Comparison of ENCODE assay signal across 1 cellular context in the genomic region with DNA sequence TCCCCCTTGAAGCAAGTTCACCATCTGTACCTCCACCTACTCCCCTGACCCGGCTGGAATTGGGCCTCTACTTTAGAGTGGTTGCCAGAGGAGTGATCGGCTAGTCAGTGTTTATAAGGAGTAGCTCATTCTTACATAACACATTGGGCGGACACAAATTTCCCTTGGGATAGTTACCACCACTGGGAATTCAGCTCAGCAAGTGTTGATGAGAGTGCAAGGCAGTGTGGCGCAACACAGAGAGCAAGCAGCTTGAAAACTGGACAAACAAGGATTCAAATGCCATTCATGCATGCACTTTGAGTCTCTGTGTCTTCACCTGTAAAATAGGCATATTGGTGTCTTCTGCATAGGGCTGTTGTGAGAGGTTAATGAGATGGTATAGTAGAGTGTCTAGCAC.
TF ChIP-seq lines count a peak whose summit lies in the region.

No MANE protein-coding gene starts in this region.

TF ChIP-seq in HepG2, 621 proteins besides CTCF, POLR2A, EP300 and RAD21 (continued from another document):
- TF ChIP-seq, protein P1, sequence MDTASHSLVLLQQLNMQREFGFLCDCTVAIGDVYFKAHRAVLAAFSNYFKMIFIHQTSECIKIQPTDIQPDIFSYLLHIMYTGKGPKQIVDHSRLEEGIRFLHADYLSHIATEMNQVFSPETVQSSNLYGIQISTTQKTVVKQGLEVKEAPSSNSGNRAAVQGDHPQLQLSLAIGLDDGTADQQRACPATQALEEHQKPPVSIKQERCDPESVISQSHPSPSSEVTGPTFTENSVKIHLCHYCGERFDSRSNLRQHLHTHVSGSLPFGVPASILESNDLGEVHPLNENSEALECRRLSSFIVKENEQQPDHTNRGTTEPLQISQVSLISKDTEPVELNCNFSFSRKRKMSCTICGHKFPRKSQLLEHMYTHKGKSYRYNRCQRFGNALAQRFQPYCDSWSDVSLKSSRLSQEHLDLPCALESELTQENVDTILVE (CRISPR knock-in tag; IDR thresholded peaks at IDR 0.05), result no peak
- no peak for TF ChIP-seq MEIS1 (CRISPR knock-in tag; IDR thresholded peaks at IDR 0.05; ENCODE audit: borderline replicate concordance)
- TF ChIP-seq FOSL1 (CRISPR knock-in tag; IDR thresholded peaks at IDR 0.05; ENCODE audit: borderline replicate concordance), result no peak
- no peak for TF ChIP-seq GTF3A (CRISPR knock-in tag; conservative IDR thresholded peaks at IDR 0.05)
- TF ChIP-seq, protein P2, sequence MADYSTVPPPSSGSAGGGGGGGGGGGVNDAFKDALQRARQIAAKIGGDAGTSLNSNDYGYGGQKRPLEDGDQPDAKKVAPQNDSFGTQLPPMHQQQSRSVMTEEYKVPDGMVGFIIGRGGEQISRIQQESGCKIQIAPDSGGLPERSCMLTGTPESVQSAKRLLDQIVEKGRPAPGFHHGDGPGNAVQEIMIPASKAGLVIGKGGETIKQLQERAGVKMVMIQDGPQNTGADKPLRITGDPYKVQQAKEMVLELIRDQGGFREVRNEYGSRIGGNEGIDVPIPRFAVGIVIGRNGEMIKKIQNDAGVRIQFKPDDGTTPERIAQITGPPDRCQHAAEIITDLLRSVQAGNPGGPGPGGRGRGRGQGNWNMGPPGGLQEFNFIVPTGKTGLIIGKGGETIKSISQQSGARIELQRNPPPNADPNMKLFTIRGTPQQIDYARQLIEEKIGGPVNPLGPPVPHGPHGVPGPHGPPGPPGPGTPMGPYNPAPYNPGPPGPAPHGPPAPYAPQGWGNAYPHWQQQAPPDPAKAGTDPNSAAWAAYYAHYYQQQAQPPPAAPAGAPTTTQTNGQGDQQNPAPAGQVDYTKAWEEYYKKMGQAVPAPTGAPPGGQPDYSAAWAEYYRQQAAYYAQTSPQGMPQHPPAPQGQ (CRISPR knock-in tag; IDR thresholded peaks at IDR 0.05; ENCODE audit: borderline replicate concordance), result no peak
- TF ChIP-seq, protein P3, sequence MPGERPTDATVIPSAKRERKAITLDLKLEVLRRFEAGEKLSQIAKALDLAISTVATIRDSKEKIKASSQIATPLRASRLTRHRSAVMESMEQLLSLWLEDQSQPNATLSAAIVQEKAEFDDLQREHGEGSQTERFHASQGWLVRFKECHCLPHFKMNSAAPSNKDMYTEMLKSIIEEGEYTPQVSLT (CRISPR knock-in tag; IDR thresholded peaks at IDR 0.05; ENCODE audit: borderline replicate concordance, low read depth), result no peak
- TF ChIP-seq HOXA3 (CRISPR knock-in tag; IDR thresholded peaks at IDR 0.05), result no peak
- TF ChIP-seq CBFB (CRISPR knock-in tag; IDR thresholded peaks at IDR 0.05), result no peak
- no peak for TF ChIP-seq SNRNP70 (IDR thresholded peaks at IDR 0.05; ENCODE audit: low read depth, low read length)
- TF ChIP-seq NR3C1 (CRISPR knock-in tag; IDR thresholded peaks at IDR 0.05), result no peak
- TF ChIP-seq, protein P4, sequence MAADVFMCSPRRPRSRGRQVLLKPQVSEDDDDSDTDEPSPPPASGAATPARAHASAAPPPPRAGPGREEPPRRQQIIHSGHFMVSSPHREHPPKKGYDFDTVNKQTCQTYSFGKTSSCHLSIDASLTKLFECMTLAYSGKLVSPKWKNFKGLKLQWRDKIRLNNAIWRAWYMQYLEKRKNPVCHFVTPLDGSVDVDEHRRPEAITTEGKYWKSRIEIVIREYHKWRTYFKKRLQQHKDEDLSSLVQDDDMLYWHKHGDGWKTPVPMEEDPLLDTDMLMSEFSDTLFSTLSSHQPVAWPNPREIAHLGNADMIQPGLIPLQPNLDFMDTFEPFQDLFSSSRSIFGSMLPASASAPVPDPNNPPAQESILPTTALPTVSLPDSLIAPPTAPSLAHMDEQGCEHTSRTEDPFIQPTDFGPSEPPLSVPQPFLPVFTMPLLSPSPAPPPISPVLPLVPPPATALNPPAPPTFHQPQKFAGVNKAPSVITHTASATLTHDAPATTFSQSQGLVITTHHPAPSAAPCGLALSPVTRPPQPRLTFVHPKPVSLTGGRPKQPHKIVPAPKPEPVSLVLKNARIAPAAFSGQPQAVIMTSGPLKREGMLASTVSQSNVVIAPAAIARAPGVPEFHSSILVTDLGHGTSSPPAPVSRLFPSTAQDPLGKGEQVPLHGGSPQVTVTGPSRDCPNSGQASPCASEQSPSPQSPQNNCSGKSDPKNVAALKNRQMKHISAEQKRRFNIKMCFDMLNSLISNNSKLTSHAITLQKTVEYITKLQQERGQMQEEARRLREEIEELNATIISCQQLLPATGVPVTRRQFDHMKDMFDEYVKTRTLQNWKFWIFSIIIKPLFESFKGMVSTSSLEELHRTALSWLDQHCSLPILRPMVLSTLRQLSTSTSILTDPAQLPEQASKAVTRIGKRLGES (CRISPR knock-in tag; IDR thresholded peaks at IDR 0.05; ENCODE audit: borderline replicate concordance), result no peak
- TF ChIP-seq ZNF720 (CRISPR knock-in tag; IDR thresholded peaks at IDR 0.05), result no peak
- TF ChIP-seq ZNF124 (CRISPR knock-in tag; IDR thresholded peaks at IDR 0.05), result no peak
- no peak for TF ChIP-seq ZKSCAN1 (IDR thresholded peaks at IDR 0.05; ENCODE audit: low read length)
- TF ChIP-seq YEATS2 (CRISPR knock-in tag; IDR thresholded peaks at IDR 0.05; ENCODE audit: borderline replicate concordance), result no peak
- TF ChIP-seq, protein P5, sequence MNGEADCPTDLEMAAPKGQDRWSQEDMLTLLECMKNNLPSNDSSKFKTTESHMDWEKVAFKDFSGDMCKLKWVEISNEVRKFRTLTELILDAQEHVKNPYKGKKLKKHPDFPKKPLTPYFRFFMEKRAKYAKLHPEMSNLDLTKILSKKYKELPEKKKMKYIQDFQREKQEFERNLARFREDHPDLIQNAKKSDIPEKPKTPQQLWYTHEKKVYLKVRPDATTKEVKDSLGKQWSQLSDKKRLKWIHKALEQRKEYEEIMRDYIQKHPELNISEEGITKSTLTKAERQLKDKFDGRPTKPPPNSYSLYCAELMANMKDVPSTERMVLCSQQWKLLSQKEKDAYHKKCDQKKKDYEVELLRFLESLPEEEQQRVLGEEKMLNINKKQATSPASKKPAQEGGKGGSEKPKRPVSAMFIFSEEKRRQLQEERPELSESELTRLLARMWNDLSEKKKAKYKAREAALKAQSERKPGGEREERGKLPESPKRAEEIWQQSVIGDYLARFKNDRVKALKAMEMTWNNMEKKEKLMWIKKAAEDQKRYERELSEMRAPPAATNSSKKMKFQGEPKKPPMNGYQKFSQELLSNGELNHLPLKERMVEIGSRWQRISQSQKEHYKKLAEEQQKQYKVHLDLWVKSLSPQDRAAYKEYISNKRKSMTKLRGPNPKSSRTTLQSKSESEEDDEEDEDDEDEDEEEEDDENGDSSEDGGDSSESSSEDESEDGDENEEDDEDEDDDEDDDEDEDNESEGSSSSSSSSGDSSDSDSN (CRISPR knock-in tag; IDR thresholded peaks at IDR 0.05), result no peak
